Comparison of ENCODE assay signal across 30 cellular contexts in the genomic region with DNA sequence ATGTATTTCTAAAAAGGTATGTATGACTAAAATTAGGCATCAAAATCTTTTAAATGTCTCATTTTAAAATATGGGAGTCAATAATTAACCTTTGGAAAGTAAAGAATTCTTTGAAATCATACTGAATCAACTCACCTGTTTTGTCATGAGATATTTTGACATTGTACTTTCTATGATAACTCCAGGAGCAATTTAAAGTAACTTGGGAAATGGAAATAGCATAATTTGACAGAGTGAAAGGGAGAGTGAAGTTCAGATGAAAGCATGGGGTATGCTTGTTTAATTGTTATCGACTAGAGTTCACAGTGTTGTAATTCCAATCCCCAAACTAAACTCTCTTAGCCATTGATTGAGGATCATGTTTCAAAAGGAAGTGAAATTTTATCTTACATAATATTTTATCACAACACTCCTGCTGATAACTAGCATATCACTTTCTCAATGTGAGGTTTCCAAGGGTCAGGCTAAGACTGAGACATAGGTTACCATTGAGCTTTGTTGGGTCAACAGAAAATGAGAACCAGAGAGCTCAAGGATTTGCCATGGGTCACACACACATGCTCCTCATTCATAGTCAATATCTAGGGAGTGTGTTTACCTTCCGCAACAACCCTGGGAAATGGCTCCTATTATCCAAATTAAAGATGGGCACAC. TPM values are rescaled to one million over a fixed set of nuclear protein-coding genes. Genes with fewer than 3 reads are reported as not detected.
"Had no signal": no experiment of that assay in that cellular context is flagged by ENCODE, and none has a peak within 500 bp of the region (broad histone marks: within the 10 kb centered on the region; RNA-seq: fewer than 3 reads in every experiment).

No MANE protein-coding gene starts in this region.

- H3K4me3 ChIP-seq: breast epithelium, esophagus muscularis mucosa, heart left ventricle, left ventricle myocardium inferior, prostate gland, sigmoid colon, thyroid gland, upper lobe of right lung had no signal

- H3K27ac ChIP-seq: breast epithelium, esophagus muscularis mucosa, foreskin keratinocyte, heart left ventricle, left ventricle myocardium inferior, neutrophil, prostate gland, sigmoid colon, stomach, thyroid gland, upper lobe of right lung had no signal

- DNase-seq: activated CD8-positive, alpha-beta memory T cell treated with anti-CD3 and anti-CD28 coated beads, Interleukin-2, amount 10 ng/mL, durations not matched to agents 7 days and 5 days; activated CD8-positive, alpha-beta T cell treated with anti-CD3 and anti-CD28 coated beads, Interleukin-2, amount 10 ng/mL, durations not matched to agents 7 days and 5 days; activated naive CD8-positive, alpha-beta T cell treated with anti-CD3 and anti-CD28 coated beads, Interleukin-2, amount 50 U/mL, for 24 hours; activated T-cell treated with anti-CD3 and anti-CD28 coated beads, Interleukin-2, amount 50 U/mL, for 48 hours; amygdala; central memory CD4-positive, alpha-beta T cell; effector CD4-positive, alpha-beta T cell; foreskin keratinocyte; heart left ventricle; left ventricle myocardium inferior; naive B cell; nephron progenitor cell; retina; sigmoid colon; stimulated activated CD4-positive, alpha-beta T cell treated with anti-CD3 and anti-CD28 coated beads, Interleukin-15, amount 100 ng/mL, for 24 hours; stimulated activated CD4-positive, alpha-beta T cell treated with anti-CD3 and anti-CD28 coated beads, Interleukin-2, amount 100 ng/mL, for 24 hours; stimulated activated naive B cell treated with anti-CD40 and anti-IgM and Interleukin-4, amounts not matched to agents 10 μg/mL and 1 μg/mL and 100 μg/mL, for 72 hours; stomach; T-helper 17 cell; thyroid gland; upper lobe of right lung had no signal

- H3K36me3 ChIP-seq: breast epithelium, esophagus muscularis mucosa, heart left ventricle, left ventricle myocardium inferior, neutrophil, prostate gland, sigmoid colon, stomach, thyroid gland, upper lobe of right lung had no signal

- ATAC-seq: activated CD8-positive, alpha-beta memory T cell treated with anti-CD3 and anti-CD28 coated beads, Interleukin-2, amount 10 ng/mL, durations not matched to agents 7 days and 5 days; activated CD8-positive, alpha-beta T cell treated with anti-CD3 and anti-CD28 coated beads, Interleukin-2, amount 10 ng/mL, durations not matched to agents 7 days and 5 days; activated naive CD8-positive, alpha-beta T cell treated with anti-CD3 and anti-CD28 coated beads, Interleukin-2, amount 50 U/mL, for 24 hours; foreskin keratinocyte; heart left ventricle; stimulated activated naive B cell treated with anti-CD40 and anti-IgM and Interleukin-4, amounts not matched to agents 10 μg/mL and 1 μg/mL and 100 μg/mL, for 72 hours; T-helper 17 cell; upper lobe of right lung; WTC11 had no signal

- H3K4me1 ChIP-seq: breast epithelium, esophagus muscularis mucosa, foreskin keratinocyte, heart left ventricle, left ventricle myocardium inferior, prostate gland, sigmoid colon, stomach, thyroid gland, upper lobe of right lung had no signal

- H3K27me3 ChIP-seq: breast epithelium, esophagus muscularis mucosa, sigmoid colon, stomach, thyroid gland, upper lobe of right lung had no signal

- H3K9me3 ChIP-seq: breast epithelium, esophagus muscularis mucosa, heart left ventricle, left ventricle myocardium inferior, neutrophil, prostate gland, sigmoid colon, stomach, thyroid gland, upper lobe of right lung had no signal

RNA-seq across cellular contexts. Expression of a gene that starts 2.3 kb away (rescaled TPM):
- total RNA-seq: activated CD8-positive, alpha-beta memory T cell treated with anti-CD3 and anti-CD28 coated beads, Interleukin-2, amount 10 ng/mL, durations not matched to agents 7 days and 5 days; activated CD8-positive, alpha-beta T cell treated with anti-CD3 and anti-CD28 coated beads, Interleukin-2, amount 10 ng/mL, durations not matched to agents 7 days and 5 days; activated T-helper 2 cell treated with anti-CD3 and anti-CD28 coated beads, Interferon-gamma antibody, Interleukin-2, Interleukin-4, amounts not matched to agents 10 μg/mL and 5 μg/mL and 100 μg/mL, durations not matched to agents 14 hours and 24 hours and 36 hours; esophagus muscularis mucosa; foreskin keratinocyte; heart left ventricle; left ventricle myocardium inferior; lung microvascular endothelial cell; osteocyte; sigmoid colon had no signal
- polyA plus RNA-seq: foreskin keratinocyte, heart left ventricle had no signal

RNA-seq across cellular contexts. Expression of a gene that starts 38.0 kb away (rescaled TPM):
- total RNA-seq: activated CD8-positive, alpha-beta memory T cell treated with anti-CD3 and anti-CD28 coated beads, Interleukin-2, amount 10 ng/mL, durations not matched to agents 7 days and 5 days; activated CD8-positive, alpha-beta T cell treated with anti-CD3 and anti-CD28 coated beads, Interleukin-2, amount 10 ng/mL, durations not matched to agents 7 days and 5 days; activated T-helper 2 cell treated with anti-CD3 and anti-CD28 coated beads, Interferon-gamma antibody, Interleukin-2, Interleukin-4, amounts not matched to agents 10 μg/mL and 5 μg/mL and 100 μg/mL, durations not matched to agents 14 hours and 24 hours and 36 hours; breast epithelium; esophagus muscularis mucosa; foreskin keratinocyte; heart left ventricle; left ventricle myocardium inferior; lung microvascular endothelial cell; mesenteric fat pad; osteocyte; sigmoid colon; T-helper 17 cell; upper lobe of right lung; WTC11 had no signal
- polyA plus RNA-seq: foreskin keratinocyte, heart left ventricle, sigmoid colon had no signal

RNA-seq across cellular contexts. Expression of a gene that starts 39.3 kb away (rescaled TPM):
- total RNA-seq: activated CD8-positive, alpha-beta memory T cell treated with anti-CD3 and anti-CD28 coated beads, Interleukin-2, amount 10 ng/mL, durations not matched to agents 7 days and 5 days; activated CD8-positive, alpha-beta T cell treated with anti-CD3 and anti-CD28 coated beads, Interleukin-2, amount 10 ng/mL, durations not matched to agents 7 days and 5 days; activated T-helper 2 cell treated with anti-CD3 and anti-CD28 coated beads, Interferon-gamma antibody, Interleukin-2, Interleukin-4, amounts not matched to agents 10 μg/mL and 5 μg/mL and 100 μg/mL, durations not matched to agents 14 hours and 24 hours and 36 hours; breast epithelium; esophagus muscularis mucosa; foreskin keratinocyte; heart left ventricle; left ventricle myocardium inferior; lung microvascular endothelial cell; mesenteric fat pad; osteocyte; prostate gland; sigmoid colon; stomach; T-helper 17 cell; thyroid gland; upper lobe of right lung; WTC11 had no signal
- polyA plus RNA-seq: foreskin keratinocyte, heart left ventricle, sigmoid colon, stomach had no signal
